In genomic region chr3:8884630-8885290, GRCh38 we compare ENCODE assay signal across 19 cellular contexts.
DNase-seq lines count a peak whose midpoint lies in the region; ATAC-seq lines count a peak whose summit lies in the region.
"Had no signal": no experiment of that assay in that cellular context is flagged by ENCODE, and none has a peak within 500 bp of the region (broad histone marks: within the 10 kb centered on the region; RNA-seq: fewer than 3 reads in every experiment).

No MANE protein-coding gene starts in this region.

- H3K4me3 Mint-ChIP-seq in central memory CD8-positive, alpha-beta T cell, result no peak overlapping the region
- H3K4me3 Mint-ChIP-seq: CD4-positive, CD25-positive, alpha-beta regulatory T cell had no signal

- H3K4me3 ChIP-seq in SJSA1, result no peak overlapping the region
- H3K4me3 ChIP-seq: GM12878 had no signal

- no peaks in the 10 kb centered on the region for H3K27me3 Mint-ChIP-seq in central memory CD8-positive, alpha-beta T cell
- H3K27me3 Mint-ChIP-seq: CD4-positive, CD25-positive, alpha-beta regulatory T cell had no signal

- no peaks in the 10 kb centered on the region for H3K27me3 ChIP-seq in SJSA1 (replicated peaks)

- H3K4me1 ChIP-seq in SJSA1 (replicated peaks), result peaks cover 54% of the 10 kb centered on the region

- H3K4me1 Mint-ChIP-seq in central memory CD8-positive, alpha-beta T cell, result no peaks in the 10 kb centered on the region

- no peak for ATAC-seq in central memory CD8-positive, alpha-beta T cell (replicated peaks; ENCODE audit: extremely low read depth, poor library complexity, severe bottlenecking)
- ATAC-seq: GM12878 had no signal

- no peaks in the 10 kb centered on the region for H3K9me3 Mint-ChIP-seq in central memory CD8-positive, alpha-beta T cell

- no peak for DNase-seq in SJSA1 (ENCODE audit: low read depth in 1 of 2, low spot score in 2 of 2)
- DNase-seq in central memory CD8-positive, alpha-beta T cell (ENCODE audit: low spot score in 2 of 2), result no peak
- DNase-seq in kidney tubule cell (ENCODE audit: low spot score), result peak; percentile 11
- DNase-seq in activated gamma-delta T cell treated with Interleukin-2 at 50 U/mL for 16 hours, result no peak
- no peak for DNase-seq in glomerular visceral epithelial cell (ENCODE audit: extremely low spot score)
- no peak for DNase-seq in activated CD4-positive, alpha-beta T cell treated with anti-CD3 and anti-CD28 coated beads, Interleukin-2, amount 50 U/mL, for 48 hours
- DNase-seq in NCI-H526 treated with DMSO at 0.1 percent for 48 hours (lab: John Stamatoyannopoulos, UW), result no peak
- DNase-seq: CD4-positive, CD25-positive, alpha-beta regulatory T cell; DMS79 treated with DMSO at 0.1 percent for 48 hours; MM.1S; NCI-H1092; NCI-H1436 treated with DMSO at 0.1 percent for 48 hours; NCI-H1930; NCI-H510A; NCI-H748 treated with DMSO at 0.1 percent for 48 hours; NK-92 treated with Interleukin-12 subunit alpha and Interleukin-12 subunit beta, amount 100 ng/mL, for 24 hours; SIG-M5 had no signal

- peak overlapping the region; percentile 97 for H3K27ac ChIP-seq in SJSA1
- H3K27ac ChIP-seq: RWPE1 had no signal

- H3K27ac Mint-ChIP-seq in central memory CD8-positive, alpha-beta T cell (ENCODE audit: low read depth), result peak overlapping the region; percentile 7

- H3K36me3 ChIP-seq in SJSA1, result peaks cover 73% of the 10 kb centered on the region

- peaks cover 1% of the 10 kb centered on the region for H3K36me3 Mint-ChIP-seq in central memory CD8-positive, alpha-beta T cell (ENCODE audit: insufficient read depth)

- H3K9me3 ChIP-seq in SJSA1 (replicated peaks), result no peaks in the 10 kb centered on the region
